Comparison of ENCODE assay signal across 1 cellular context in the genomic region with DNA sequence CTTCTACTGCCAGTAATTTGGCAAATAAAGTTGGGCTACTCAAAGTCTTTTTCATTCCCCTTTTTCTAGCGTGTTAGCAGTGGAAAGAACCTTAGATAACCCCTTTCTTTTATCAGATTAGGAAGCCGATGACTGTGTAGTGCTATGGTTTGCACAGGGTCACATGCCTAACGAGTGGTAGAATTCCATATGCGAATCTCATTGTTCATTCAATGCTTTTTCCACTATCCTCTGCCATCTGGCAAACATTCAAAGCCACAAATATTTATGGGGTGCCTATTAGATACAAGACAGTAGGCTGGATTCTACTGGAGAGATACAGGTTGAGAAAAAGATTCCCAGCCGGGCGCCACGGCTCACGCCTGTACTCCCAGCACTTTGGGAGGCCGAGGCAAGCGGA.
TF ChIP-seq lines count a peak whose summit lies in the region.

No MANE protein-coding gene starts in this region.

TF ChIP-seq in endothelial cell of umbilical vein, 7 proteins besides CTCF, POLR2A, EP300 and RAD21:
- TF ChIP-seq FOS (IDR thresholded peaks at IDR 0.05; ENCODE audit: borderline replicate concordance, insufficient read depth, low read length) = peak; percentile 15
- no peak for TF ChIP-seq JUN (IDR thresholded peaks at IDR 0.05; ENCODE audit: borderline replicate concordance, insufficient read depth, insufficient read length, low read depth)
- TF ChIP-seq MAX (IDR thresholded peaks at IDR 0.05; ENCODE audit: insufficient read depth, insufficient read length) = no peak
- TF ChIP-seq POLR2AphosphoS5 (IDR thresholded peaks at IDR 0.05; ENCODE audit: insufficient read depth, low read depth, low read length) = no peak
- no peak for TF ChIP-seq EZH2 (IDR thresholded peaks at IDR 0.05; ENCODE audit: borderline replicate concordance, low read depth, low read length, severe bottlenecking)
- no peak for TF ChIP-seq MYC (IDR thresholded peaks at IDR 0.05; ENCODE audit: low read depth, low read length)
- peak; percentile 45 for TF ChIP-seq GATA2 (IDR thresholded peaks at IDR 0.05; ENCODE audit: insufficient read depth, insufficient read length, low read depth, low read length)
TF ChIP-seq in endothelial cell of umbilical vein: peak in this region for 2.
